Comparison of ENCODE assay signal across 9 cellular contexts in genomic region chr9:14316574-14317304, GRCh38. TPM values are rescaled to one million over a fixed set of nuclear protein-coding genes. Genes with fewer than 3 reads are reported as not detected.
DNase-seq lines count a peak whose midpoint lies in the region; ATAC-seq and TF ChIP-seq lines count a peak whose summit lies in the region.
"Had no signal": no experiment of that assay in that cellular context is flagged by ENCODE, and none has a peak within 500 bp of the region (broad histone marks: within the 10 kb centered on the region; RNA-seq: fewer than 3 reads in every experiment).

No MANE protein-coding gene starts in this region.

- peaks cover 38% of the 10 kb centered on the region for H3K27me3 Mint-ChIP-seq in activated T-helper 17 cell treated with anti-CD3 and anti-CD28 coated beads, Interleukin-2, amount 50 U/mL, for 72 hours
- H3K27me3 Mint-ChIP-seq in activated naive CD4-positive, alpha-beta T cell treated with anti-CD3 and anti-CD28 coated beads, Interleukin-2, amount 10 ng/mL, durations not matched to agents 7 days and 5 days, result peaks cover 82% of the 10 kb centered on the region

- H3K36me3 Mint-ChIP-seq in activated T-helper 17 cell treated with anti-CD3 and anti-CD28 coated beads, Interleukin-2, amount 50 U/mL, for 72 hours (ENCODE audit: low read depth), result peaks cover 20% of the 10 kb centered on the region
- peaks cover 9% of the 10 kb centered on the region for H3K36me3 Mint-ChIP-seq in activated naive CD4-positive, alpha-beta T cell treated with anti-CD3 and anti-CD28 coated beads, Interleukin-2, amount 10 ng/mL, durations not matched to agents 7 days and 5 days

- no peaks in the 10 kb centered on the region for H3F3A ChIP-seq in smooth muscle cell (ENCODE audit: low read depth)

- H3K9ac ChIP-seq in HUES64 (ENCODE audit: low read depth, low read length) (no peak overlapping the region), iPS-15b (ENCODE audit: low read depth, low read length) (no peak overlapping the region), smooth muscle cell (ENCODE audit: low read depth) (no peak overlapping the region)

- H4K20me1 ChIP-seq in smooth muscle cell (ENCODE audit: low read depth), result no peaks in the 10 kb centered on the region

- DNase-seq in smooth muscle cell (lab: John Stamatoyannopoulos, UW; ENCODE audit: unreplicated experiment), result no peak
- no peak for DNase-seq in activated naive CD4-positive, alpha-beta T cell treated with anti-CD3 and anti-CD28 coated beads, Interleukin-2, amount 10 ng/mL, durations not matched to agents 7 days and 5 days
- DNase-seq: NCI-H187; stimulated activated CD4-positive, alpha-beta T cell treated with anti-CD3 and anti-CD28 coated beads, Interleukin-2, amount 100 ng/mL, for 24 hours had no signal

- H3K27me3 ChIP-seq in HUES64 (ENCODE audit: insufficient read depth, low read length) (peaks cover 83% of the 10 kb centered on the region), iPS-15b (ENCODE audit: control insufficient read depth, insufficient read depth, low read length) (peaks cover 66% of the 10 kb centered on the region), smooth muscle cell (ENCODE audit: low read depth) (peaks cover 32% of the 10 kb centered on the region)

- peak overlapping the region; percentile 67 for H3K4me3 Mint-ChIP-seq in activated T-helper 17 cell treated with anti-CD3 and anti-CD28 coated beads, Interleukin-2, amount 50 U/mL, for 72 hours
- H3K4me3 Mint-ChIP-seq in activated naive CD4-positive, alpha-beta T cell treated with anti-CD3 and anti-CD28 coated beads, Interleukin-2, amount 10 ng/mL, durations not matched to agents 7 days and 5 days, result no peak overlapping the region

- 11% methylated on average over 7 of the region's 8 CpGs for WGBS in HUES64
- WGBS in smooth muscle cell (ENCODE audit: low lambda C conversion rate), result 44% methylated on average over 7 of the region's 8 CpGs

- H3K27ac Mint-ChIP-seq in activated T-helper 17 cell treated with anti-CD3 and anti-CD28 coated beads, Interleukin-2, amount 50 U/mL, for 72 hours, result no peak overlapping the region
- no peak overlapping the region for H3K27ac Mint-ChIP-seq in activated naive CD4-positive, alpha-beta T cell treated with anti-CD3 and anti-CD28 coated beads, Interleukin-2, amount 10 ng/mL, durations not matched to agents 7 days and 5 days

- no peaks in the 10 kb centered on the region for H3K9me3 Mint-ChIP-seq in activated T-helper 17 cell treated with anti-CD3 and anti-CD28 coated beads, Interleukin-2, amount 50 U/mL, for 72 hours
- no peaks in the 10 kb centered on the region for H3K9me3 Mint-ChIP-seq in activated naive CD4-positive, alpha-beta T cell treated with anti-CD3 and anti-CD28 coated beads, Interleukin-2, amount 10 ng/mL, durations not matched to agents 7 days and 5 days

- CTCF ChIA-PET in activated naive CD4-positive, alpha-beta T cell treated with anti-CD3 and anti-CD28 coated beads, Interleukin-2, amount 10 ng/mL, durations not matched to agents 7 days and 5 days (lab: Charles Lee), result no interaction called here

- H3K4me2 ChIP-seq in smooth muscle cell, result peak overlapping the region; percentile 98

- peak overlapping the region; percentile 83; the same call in 1 of the 2 replicates for H3K27ac ChIP-seq in HUES64 (ENCODE audit: low read depth, low read length)
- H3K27ac ChIP-seq in smooth muscle cell (ENCODE audit: low read depth), result no peak overlapping the region

- no peak for ATAC-seq in activated T-helper 17 cell treated with anti-CD3 and anti-CD28 coated beads, Interleukin-2, amount 50 U/mL, for 72 hours (replicated peaks)
- ATAC-seq in HG02870 (IDR thresholded peaks at IDR 0.05; ENCODE audit: unreplicated experiment) (no peak), esophagus mucosa (no peak)

- no peak overlapping the region for H2AFZ ChIP-seq in smooth muscle cell (ENCODE audit: low read depth)

- H3K79me2 ChIP-seq in smooth muscle cell (ENCODE audit: low read depth), result no peaks in the 10 kb centered on the region

- H3K9me3 ChIP-seq in HUES64 (ENCODE audit: insufficient read depth, low read depth, low read length) (no peaks in the 10 kb centered on the region), iPS-15b (ENCODE audit: control insufficient read depth, insufficient read depth, low read length) (no peaks in the 10 kb centered on the region), smooth muscle cell (replicated peaks; ENCODE audit: low read depth) (no peaks in the 10 kb centered on the region)

- H3K4me1 Mint-ChIP-seq in activated T-helper 17 cell treated with anti-CD3 and anti-CD28 coated beads, Interleukin-2, amount 50 U/mL, for 72 hours, result peaks cover 17% of the 10 kb centered on the region
- H3K4me1 Mint-ChIP-seq in activated naive CD4-positive, alpha-beta T cell treated with anti-CD3 and anti-CD28 coated beads, Interleukin-2, amount 10 ng/mL, durations not matched to agents 7 days and 5 days, result peaks cover 28% of the 10 kb centered on the region

- H3K36me3 ChIP-seq in HUES64 (ENCODE audit: insufficient read depth, low read length) (no peaks in the 10 kb centered on the region), iPS-15b (ENCODE audit: control insufficient read depth, insufficient read depth, low read length) (no peaks in the 10 kb centered on the region), smooth muscle cell (ENCODE audit: low read depth) (no peaks in the 10 kb centered on the region)

- peak overlapping the region; percentile 63 for H3K4me3 ChIP-seq in HUES64 (ENCODE audit: low read length)
- H3K4me3 ChIP-seq in iPS-15b (ENCODE audit: low read depth, low read length), result peak overlapping the region; percentile 90
- peak overlapping the region; percentile 81 for H3K4me3 ChIP-seq in smooth muscle cell

- H3K4me1 ChIP-seq in HUES64 (ENCODE audit: insufficient read depth, low read length) (peaks cover 62% of the 10 kb centered on the region), iPS-15b (ENCODE audit: control insufficient read depth, insufficient read depth, low read length) (peaks cover 18% of the 10 kb centered on the region), smooth muscle cell (ENCODE audit: low read depth) (peaks cover 6% of the 10 kb centered on the region)

- no peak for TF ChIP-seq CTCF in smooth muscle cell (IDR thresholded peaks at IDR 0.05; ENCODE audit: borderline replicate concordance, insufficient read depth, poor library complexity, severe bottlenecking)

RNA-seq across cellular contexts. Expression of gene NFIB, which starts 2.8 kb away (rescaled TPM):
- 1.9 TPM for polyA plus RNA-seq in HUES64 (2013, experiment 1 of 2)
- polyA plus RNA-seq in HUES64 (2013, experiment 2 of 2), result 2.5 TPM
- under 1 TPM in 1 of 2 donors, not detected in 1; 0.15 TPM for total RNA-seq in activated T-helper 17 cell treated with anti-CD3 and anti-CD28 coated beads, Interleukin-2, amount 50 U/mL, for 72 hours
- 1.7 and 2.3 TPM in 2 replicates for total RNA-seq in smooth muscle cell
- polyA plus RNA-seq in smooth muscle cell, result 0.58 and 0.93 TPM in 2 replicates
- 37.2 TPM for total RNA-seq in esophagus mucosa

Comparison
In these comparisons a context has a peak if more than half of its experiments do, and no peak if none do; other contexts are left out.
1. RNA of gene NFIB, which starts 2.8 kb away (total RNA-seq): 37.2 TPM in esophagus mucosa (single experiment); 1.7 to 2.3 TPM in smooth muscle cell and 0.15 TPM in activated T-helper 17 cell treated with anti-CD3 and anti-CD28 coated beads, Interleukin-2, amount 50 U/mL, for 72 hours; every median in the first group is over 10 times any median in the second.
2. Peak in every context shown above with its lines, with median percentiles within 50 percentile points of each other: H3K4me3 ChIP-seq.